In the genomic region with DNA sequence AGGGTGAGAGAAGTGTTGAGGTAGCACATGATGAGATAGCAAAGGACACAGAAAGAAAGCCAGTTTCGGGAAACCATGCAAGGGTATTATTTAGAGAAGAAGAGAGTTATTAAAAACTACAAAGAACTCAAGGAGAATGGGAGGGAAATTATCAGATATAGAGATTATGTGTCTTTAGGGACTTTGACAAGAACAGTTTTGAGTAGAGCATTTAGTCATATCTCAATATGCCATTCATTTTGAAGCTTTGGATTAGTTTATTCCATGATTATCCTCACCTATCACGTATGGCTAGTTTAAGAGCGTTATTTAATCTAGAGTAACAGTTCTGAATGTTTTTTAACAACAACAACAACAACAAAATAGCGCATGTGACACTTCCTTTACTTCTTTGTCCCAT, we compare ENCODE assay signal across 32 cellular contexts.
DNase-seq lines count a peak whose midpoint lies in the region; ATAC-seq and TF ChIP-seq lines count a peak whose summit lies in the region.
"Had no signal": no experiment of that assay in that cellular context is flagged by ENCODE, and none has a peak within 500 bp of the region (broad histone marks: within the 10 kb centered on the region; RNA-seq: fewer than 3 reads in every experiment).

No MANE protein-coding gene starts in this region.

- in situ Hi-C loops in mammary epithelial cell (cut with MboI; ENCODE audit: low sequenced_read_pairs in 2 of 2) = no loop called here

- H3K4me2 ChIP-seq in Loucy (ENCODE audit: low read depth, low read length, poor library complexity, severe bottlenecking) (peak overlapping the region; percentile 17), mesendoderm (ENCODE audit: low read length) (no peak overlapping the region), mammary epithelial cell (ENCODE audit: insufficient read depth, low read depth, low read length) (no peak overlapping the region)
- H3K4me2 ChIP-seq: A549, BLaER1 had no signal

- H3K27ac Mint-ChIP-seq in activated T-cell treated with anti-CD3 and anti-CD28 coated beads, Interleukin-2, amount 50 U/mL, for 72 hours = peak overlapping the region; percentile 14
- H3K27ac Mint-ChIP-seq: B cell; CD4-positive, alpha-beta memory T cell; CD4-positive, alpha-beta T cell; CD4-positive, CD25-positive, alpha-beta regulatory T cell; CD8-positive, alpha-beta T cell had no signal

- no peak overlapping the region for H2BK120ac ChIP-seq in mesendoderm (ENCODE audit: low read depth, low read length)

- H4K20me1 ChIP-seq in Loucy (ENCODE audit: insufficient read depth, low read length, poor library complexity, severe bottlenecking) = no peaks in the 10 kb centered on the region
- H4K20me1 ChIP-seq in mammary epithelial cell (ENCODE audit: insufficient read depth, low read length) = no peaks in the 10 kb centered on the region
- H4K20me1 ChIP-seq: BLaER1 had no signal

- TF ChIP-seq CTCF in HEK293 (tag by site-specific recombination; IDR thresholded peaks at IDR 0.05) (no peak), Loucy (conservative IDR thresholded peaks at IDR 0.05; ENCODE audit: low read length) (no peak), mammary epithelial cell (conservative IDR thresholded peaks at IDR 0.05 in 1 of 2, IDR thresholded peaks at IDR 0.05 in 1 of 2; ENCODE audit: extremely low read depth in 1 of 2, insufficient read depth in 1 of 2, low read depth in 1 of 2, low read length in 2 of 2) (no peak)

- H2BK5ac ChIP-seq in mesendoderm (ENCODE audit: low read length) = no peak overlapping the region

- H2AK5ac ChIP-seq in mesendoderm (ENCODE audit: low read length) = no peak overlapping the region

- H3K27me3 ChIP-seq in Loucy (ENCODE audit: insufficient read depth, low read length, poor library complexity, severe bottlenecking) (no peaks in the 10 kb centered on the region), mesendoderm (ENCODE audit: insufficient read depth, low read length, poor library complexity) (no peaks in the 10 kb centered on the region), mammary epithelial cell (ENCODE audit: insufficient read depth, low read length) (no peaks in the 10 kb centered on the region)
- H3K27me3 ChIP-seq: BE2C; BLaER1; BLaER1 treated with 17β-estradiol and CSF1 and Interleukin-3, amounts not matched to agents 10 nM and 100 nM had no signal

- BruUV-seq in mammary epithelial cell (replicated peaks; lab: Mats Ljungman, UMichigan) = no TSS peak

- H3K4me1 ChIP-seq in HEK293 (ENCODE audit: control insufficient read depth, insufficient read depth, low read length) (no peaks in the 10 kb centered on the region), Loucy (ENCODE audit: insufficient read depth, low read length, poor library complexity, severe bottlenecking) (peaks cover 54% of the 10 kb centered on the region), mesendoderm (ENCODE audit: control insufficient read depth, low read depth, low read length) (no peaks in the 10 kb centered on the region), mammary epithelial cell (ENCODE audit: insufficient read depth, low read length) (no peaks in the 10 kb centered on the region)
- H3K4me1 ChIP-seq: A549, BLaER1, Caco-2 had no signal

- H3K79me1 ChIP-seq in mesendoderm (ENCODE audit: low read length) = no peaks in the 10 kb centered on the region

- dilution Hi-C loops in mammary epithelial cell (cut with HindIII; ENCODE audit: low sequenced_read_pairs) = no loop called here

- H3K36me3 ChIP-seq in HEK293 (ENCODE audit: control insufficient read depth in 2 of 2, insufficient read depth in 1 of 2, low read length in 2 of 2) = no peaks in the 10 kb centered on the region
- H3K36me3 ChIP-seq in Loucy (ENCODE audit: insufficient read depth, low read length) = no peaks in the 10 kb centered on the region
- no peaks in the 10 kb centered on the region for H3K36me3 ChIP-seq in mesendoderm (ENCODE audit: control insufficient read depth, insufficient read depth, low read length)
- H3K36me3 ChIP-seq in mammary epithelial cell (ENCODE audit: insufficient read depth, low read length) = no peaks in the 10 kb centered on the region
- H3K36me3 ChIP-seq: BE2C, BLaER1 had no signal

- H3K9me3 ChIP-seq in HEK293 (ENCODE audit: control insufficient read depth, insufficient read depth, low read depth, low read length) (no peaks in the 10 kb centered on the region), Loucy (ENCODE audit: insufficient read depth, low read depth, low read length) (no peaks in the 10 kb centered on the region), mammary epithelial cell (replicated peaks; ENCODE audit: insufficient read depth, low read length) (no peaks in the 10 kb centered on the region)
- H3K9me3 ChIP-seq: A549; BE2C; BLaER1; BLaER1 treated with 17β-estradiol and CSF1 and Interleukin-3, amounts not matched to agents 10 nM and 100 nM; Caco-2 had no signal

- H3K27ac ChIP-seq in HEK293 (ENCODE audit: extremely low read depth, low read depth, low read length) (no peak overlapping the region), mesendoderm (ENCODE audit: low read depth, low read length) (no peak overlapping the region), mammary epithelial cell (ENCODE audit: insufficient read depth, low read depth, low read length) (no peak overlapping the region)
- H3K27ac ChIP-seq: 22Rv1; A549; BLaER1; BLaER1 treated with 17β-estradiol and CSF1 and Interleukin-3, amounts not matched to agents 10 nM and 100 nM; C4-2B had no signal

- POLR2A ChIA-PET in HEK293 (lab: Yijun Ruan, JAX) = no interaction called here

- no peak overlapping the region for H3K23ac ChIP-seq in mesendoderm (ENCODE audit: low read length)

- H4K8ac ChIP-seq in mesendoderm (ENCODE audit: low read depth, low read length) = no peak overlapping the region

- no peak overlapping the region for H3K4ac ChIP-seq in mesendoderm (ENCODE audit: low read depth, low read length)

- H3K4me3 ChIP-seq in HEK293 (ENCODE audit: low read depth, low read length) (no peak overlapping the region), Loucy (ENCODE audit: low read length, poor library complexity, severe bottlenecking) (no peak overlapping the region), mesendoderm (ENCODE audit: low read length) (no peak overlapping the region), mammary epithelial cell (replicated peaks in 1 of 3; ENCODE audit: insufficient read depth in 1 of 3, low read depth in 2 of 3, low read length in 3 of 3) (no peak overlapping the region)
- H3K4me3 ChIP-seq: A549; BLaER1; BLaER1 treated with 17β-estradiol and CSF1 and Interleukin-3, amounts not matched to agents 10 nM and 100 nM had no signal

- WGBS in mesendoderm (ENCODE audit: extremely low coverage, insufficient coverage, low lambda C conversion rate) = no CpG with 5 or more reads among the region's 4 CpGs
- 96% methylated on average over 4 of the region's 4 CpGs for WGBS in mammary epithelial cell (ENCODE audit: low coverage, missing lambda C conversion rate)

- H3K36me3 Mint-ChIP-seq in activated T-cell treated with anti-CD3 and anti-CD28 coated beads, Interleukin-2, amount 50 U/mL, for 72 hours (ENCODE audit: insufficient read depth in 2 of 2) = peaks cover 1 to 2% of the 10 kb centered on the region in 2 donors
- peaks cover 31% of the 10 kb centered on the region for H3K36me3 Mint-ChIP-seq in activated T-cell treated with anti-CD3 and anti-CD28 coated beads, Interleukin-2, amount 50 U/mL, for 4 hours (ENCODE audit: insufficient read depth)

- H3K27me3 Mint-ChIP-seq in activated T-cell treated with anti-CD3 and anti-CD28 coated beads, Interleukin-2, amount 50 U/mL, for 72 hours (ENCODE audit: low read depth) = no peaks in the 10 kb centered on the region
- H3K27me3 Mint-ChIP-seq in activated T-cell treated with anti-CD3 and anti-CD28 coated beads, Interleukin-2, amount 50 U/mL, for 4 hours (ENCODE audit: low read depth) = no peaks in the 10 kb centered on the region
- H3K27me3 Mint-ChIP-seq: B cell; CD4-positive, alpha-beta memory T cell; CD4-positive, alpha-beta T cell; CD4-positive, CD25-positive, alpha-beta regulatory T cell; CD8-positive, alpha-beta memory T cell had no signal

- no peaks in the 10 kb centered on the region for H3K9me2 ChIP-seq in Loucy (replicated peaks; ENCODE audit: low read depth, low read length)

- no peak overlapping the region for H4K5ac ChIP-seq in mesendoderm (ENCODE audit: low read length)

- H2BK15ac ChIP-seq in mesendoderm (replicated peaks; ENCODE audit: low read depth) = no peak overlapping the region

- no peak overlapping the region for H3K9ac ChIP-seq in Loucy (ENCODE audit: low read depth, low read length, poor library complexity, severe bottlenecking)
- H3K9ac ChIP-seq in mesendoderm (ENCODE audit: low read length) = no peak overlapping the region
- no peak overlapping the region for H3K9ac ChIP-seq in mammary epithelial cell (ENCODE audit: insufficient read depth, low read length)
- H3K9ac ChIP-seq: BLaER1; BLaER1 treated with 17β-estradiol and CSF1 and Interleukin-3, amounts not matched to agents 10 nM and 100 nM had no signal

- no peaks in the 10 kb centered on the region for H3K4me1 Mint-ChIP-seq in activated T-cell treated with anti-CD3 and anti-CD28 coated beads, Interleukin-2, amount 50 U/mL, for 72 hours (ENCODE audit: low read depth)
- H3K4me1 Mint-ChIP-seq in activated T-cell treated with anti-CD3 and anti-CD28 coated beads, Interleukin-2, amount 50 U/mL, for 4 hours (ENCODE audit: low read depth) = peaks cover 1% of the 10 kb centered on the region
- H3K4me1 Mint-ChIP-seq: B cell had no signal

- no peak for DNase-seq in activated T-cell treated with anti-CD3 and anti-CD28 coated beads, Interleukin-2, amount 50 U/mL, for 72 hours
- DNase-seq in activated T-cell treated with anti-CD3 and anti-CD28 coated beads, Interleukin-2, amount 50 U/mL, for 4 hours = no peak
- DNase-seq in mesendoderm (no peak), mammary epithelial cell (no peak)
- DNase-seq: 8988T; ACHN; AML-193; BE2C; C1 segment of cervical spinal cord; Caco-2; Calu3; CD4-positive, alpha-beta memory T cell; CD4-positive, alpha-beta T cell; CD4-positive, CD25-positive, alpha-beta regulatory T cell; CD8-positive, alpha-beta memory T cell; CD8-positive, alpha-beta T cell; COR-L47; DMS 273 treated with DMSO at 0.1 percent for 48 hours; DMS153; DMS53; DMS79; DMS79 treated with DMSO at 0.1 percent for 48 hours; EL had no signal

- H3K79me2 ChIP-seq in Loucy (ENCODE audit: insufficient read depth, low read length) (no peaks in the 10 kb centered on the region), mesendoderm (ENCODE audit: control insufficient read depth, insufficient read depth, low read length) (no peaks in the 10 kb centered on the region), mammary epithelial cell (ENCODE audit: insufficient read depth, low read length) (no peaks in the 10 kb centered on the region)

- CTCF ChIA-PET in HEK293 (lab: Yijun Ruan, JAX) = no interaction called here
- CTCF ChIA-PET in mammary epithelial cell (lab: Charles Lee; ENCODE audit: low non-redundant PET) = no interaction called here

- no peak overlapping the region for H2AFZ ChIP-seq in Loucy (ENCODE audit: low read length)
- H2AFZ ChIP-seq in mammary epithelial cell (ENCODE audit: low read depth, low read length) = no peak overlapping the region

- H3F3A ChIP-seq in Loucy (ENCODE audit: low read depth) = no peaks in the 10 kb centered on the region

- H3K4me3 Mint-ChIP-seq in activated T-cell treated with anti-CD3 and anti-CD28 coated beads, Interleukin-2, amount 50 U/mL, for 72 hours = no peak overlapping the region
- H3K4me3 Mint-ChIP-seq in activated T-cell treated with anti-CD3 and anti-CD28 coated beads, Interleukin-2, amount 50 U/mL, for 4 hours = no peak overlapping the region
- H3K4me3 Mint-ChIP-seq: B cell; CD14-positive monocyte; CD4-positive, alpha-beta memory T cell; CD4-positive, alpha-beta T cell; CD4-positive, CD25-positive, alpha-beta regulatory T cell; CD8-positive, alpha-beta memory T cell; CD8-positive, alpha-beta T cell had no signal

- no peaks in the 10 kb centered on the region for H3K9me3 Mint-ChIP-seq in activated T-cell treated with anti-CD3 and anti-CD28 coated beads, Interleukin-2, amount 50 U/mL, for 72 hours
- H3K9me3 Mint-ChIP-seq in activated T-cell treated with anti-CD3 and anti-CD28 coated beads, Interleukin-2, amount 50 U/mL, for 4 hours = no peaks in the 10 kb centered on the region
- H3K9me3 Mint-ChIP-seq: CD14-positive monocyte; CD4-positive, alpha-beta memory T cell; CD4-positive, alpha-beta T cell; CD4-positive, CD25-positive, alpha-beta regulatory T cell; CD8-positive, alpha-beta memory T cell; CD8-positive, alpha-beta T cell had no signal

- intact Hi-C loops in mammary epithelial cell (cut with micrococcal nuclease) = no loop called here

- no peak overlapping the region for H3K18ac ChIP-seq in mesendoderm (ENCODE audit: low read length)

- H3K56ac ChIP-seq in mesendoderm (ENCODE audit: low read length) = no peak overlapping the region

- no peak for ATAC-seq in activated T-cell treated with anti-CD3 and anti-CD28 coated beads, Interleukin-2, amount 50 U/mL, for 72 hours (replicated peaks in 1 of 2)
- no peak for ATAC-seq in activated T-cell treated with anti-CD3 and anti-CD28 coated beads, Interleukin-2, amount 50 U/mL, for 4 hours
- ATAC-seq: A549; CD8-positive, alpha-beta T cell had no signal
